1 cellular context compared by ENCODE assay signal in genomic region chr13:27405521-27406134, GRCh38.
TF ChIP-seq lines count a peak whose summit lies in the region.

No MANE protein-coding gene starts in this region.

TF ChIP-seq in SK-N-SH treated with all-trans-retinoic acid at 6 μM for 48 hours, 23 proteins besides CTCF, POLR2A, EP300 and RAD21 (continued from another document):
- no peak for TF ChIP-seq POU6F1 (CRISPR knock-in tag; IDR thresholded peaks at IDR 0.05; ENCODE audit: borderline replicate concordance, low read depth)
- TF ChIP-seq BACH2 (CRISPR knock-in tag; IDR thresholded peaks at IDR 0.05; ENCODE audit: borderline replicate concordance): no peak
